In the genomic region with DNA sequence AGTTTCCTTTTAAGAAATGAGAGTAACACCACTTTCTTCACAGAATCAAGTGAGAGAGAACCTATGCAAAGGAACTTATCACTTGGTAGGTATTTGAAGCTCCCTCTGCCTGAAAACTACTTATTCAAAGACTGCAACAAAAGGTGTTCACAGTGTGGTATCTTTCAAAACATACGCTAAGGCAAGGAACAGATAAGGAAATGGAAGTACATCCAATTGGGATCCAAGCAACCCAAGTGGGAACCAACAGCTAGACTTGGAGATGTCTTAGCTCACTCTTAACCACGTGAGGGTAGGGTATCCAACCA, we compare ENCODE assay signal across 9 cellular contexts. TPM values are rescaled to one million over a fixed set of nuclear protein-coding genes. Genes with fewer than 3 reads are reported as not detected.
A peak's percentile ranks its signal among the peaks of the same experiment; 100 is the strongest.
DNase-seq lines count a peak whose midpoint lies in the region; ATAC-seq lines count a peak whose summit lies in the region.
"Had no signal": no experiment of that assay in that cellular context is flagged by ENCODE, and none has a peak within 500 bp of the region (broad histone marks: within the 10 kb centered on the region; RNA-seq: fewer than 3 reads in every experiment).

No MANE protein-coding gene starts in this region.

- H3K4me3 Mint-ChIP-seq in CD8-positive, alpha-beta memory T cell, result peak overlapping the region; percentile 53 to 91 (median 78)
- peak overlapping the region; percentile 76 for H3K4me3 Mint-ChIP-seq in dendritic cell treated with granulocyte-macrophage colony-stimulating factor and Interleukin-4, amounts not matched to agents 40 ng/mL and 50 ng/mL, for 4 days

- no peaks in the 10 kb centered on the region for H3K9me3 ChIP-seq in CD8-positive, alpha-beta memory T cell (ENCODE audit: low read length)
- no peaks in the 10 kb centered on the region for H3K9me3 ChIP-seq in neuron (ENCODE audit: low read length)

- no peak overlapping the region for H3K27ac ChIP-seq in CD8-positive, alpha-beta memory T cell (ENCODE audit: low read depth, low read length)

- H3K36me3 Mint-ChIP-seq in CD8-positive, alpha-beta memory T cell, result peaks cover 0 to 3% (median 0%) of the 10 kb centered on the region in 3 donors
- no peaks in the 10 kb centered on the region for H3K36me3 Mint-ChIP-seq in dendritic cell treated with granulocyte-macrophage colony-stimulating factor and Interleukin-4, amounts not matched to agents 40 ng/mL and 50 ng/mL, for 4 days (ENCODE audit: low read depth)

- peaks cover 7 to 21% (median 16%) of the 10 kb centered on the region in 3 donors for H3K4me1 Mint-ChIP-seq in CD8-positive, alpha-beta memory T cell
- H3K4me1 Mint-ChIP-seq in dendritic cell treated with granulocyte-macrophage colony-stimulating factor and Interleukin-4, amounts not matched to agents 40 ng/mL and 50 ng/mL, for 4 days (ENCODE audit: low read depth), result peaks cover 11% of the 10 kb centered on the region

- peaks cover 29% of the 10 kb centered on the region for H3K27me3 ChIP-seq in CD8-positive, alpha-beta memory T cell (ENCODE audit: insufficient read depth, low read length, poor library complexity, severe bottlenecking)
- H3K27me3 ChIP-seq in neuron (ENCODE audit: insufficient read depth, low read length), result no peaks in the 10 kb centered on the region

- intact Hi-C loops in dendritic cell treated with granulocyte-macrophage colony-stimulating factor and Interleukin-4, amounts not matched to agents 40 ng/mL and 50 ng/mL, for 4 days (cut with micrococcal nuclease), result no loop called here

- H3K4me3 ChIP-seq in CD8-positive, alpha-beta memory T cell (ENCODE audit: low read length), result peak overlapping the region; percentile 69
- H3K4me3 ChIP-seq in Jurkat, Clone E6-1 (ENCODE audit: low read length), result peak overlapping the region; percentile 17
- H3K4me3 ChIP-seq in neuron (ENCODE audit: low read length), result peak overlapping the region; percentile 33

- ATAC-seq in GM18870 (IDR thresholded peaks at IDR 0.05; ENCODE audit: unreplicated experiment), result no peak

- no peak for DNase-seq in CD8-positive, alpha-beta memory T cell
- no peak for DNase-seq in Jurkat, Clone E6-1 (ENCODE audit: low read depth, low spot score)
- DNase-seq in NCI-H2029 (lab: John Stamatoyannopoulos, UW) (no peak), OCI-M2 (lab: John Stamatoyannopoulos, UW; ENCODE audit: unreplicated experiment) (no peak), putamen (ENCODE audit: low spot score) (no peak)
- DNase-seq: Kasumi-1 had no signal

- CTCF ChIA-PET in CD8-positive, alpha-beta memory T cell (lab: Charles Lee), result no interaction called here

- H3K27ac Mint-ChIP-seq in CD8-positive, alpha-beta memory T cell, result peak overlapping the region in 1 of 8 donors; percentile 11
- no peak overlapping the region for H3K27ac Mint-ChIP-seq in dendritic cell treated with granulocyte-macrophage colony-stimulating factor and Interleukin-4, amounts not matched to agents 40 ng/mL and 50 ng/mL, for 4 days

- H3K4me1 ChIP-seq in CD8-positive, alpha-beta memory T cell (ENCODE audit: insufficient read depth, low read length), result peaks cover 12% of the 10 kb centered on the region
- peaks cover 13% of the 10 kb centered on the region for H3K4me1 ChIP-seq in neuron (ENCODE audit: insufficient read depth, low read length)

- H3K27me3 Mint-ChIP-seq in CD8-positive, alpha-beta memory T cell, result peaks cover 43 to 57% of the 10 kb centered on the region in 2 donors
- H3K27me3 Mint-ChIP-seq in dendritic cell treated with granulocyte-macrophage colony-stimulating factor and Interleukin-4, amounts not matched to agents 40 ng/mL and 50 ng/mL, for 4 days, result peaks cover 72% of the 10 kb centered on the region

- peaks cover 0 to 2% (median 0%) of the 10 kb centered on the region in 5 donors for H3K9me3 Mint-ChIP-seq in CD8-positive, alpha-beta memory T cell
- no peaks in the 10 kb centered on the region for H3K9me3 Mint-ChIP-seq in dendritic cell treated with granulocyte-macrophage colony-stimulating factor and Interleukin-4, amounts not matched to agents 40 ng/mL and 50 ng/mL, for 4 days

- no peaks in the 10 kb centered on the region for H3K36me3 ChIP-seq in CD8-positive, alpha-beta memory T cell (ENCODE audit: insufficient read depth, low read length)
- H3K36me3 ChIP-seq in neuron (ENCODE audit: insufficient read depth, low read length), result no peaks in the 10 kb centered on the region

- H2AFZ ChIP-seq in neuron (ENCODE audit: low read depth, low read length), result no peak overlapping the region

- POLR2A ChIA-PET in CD8-positive, alpha-beta memory T cell (lab: Charles Lee), result no interaction called here

RNA-seq across cellular contexts. Expression of a gene that starts 0.4 kb away (rescaled TPM):
- total RNA-seq in CD8-positive, alpha-beta memory T cell, result not detected
- 0.05 TPM for polyA plus RNA-seq in CD8-positive, alpha-beta memory T cell
- 4.3 TPM for polyA plus RNA-seq in Jurkat, Clone E6-1 (2012; ENCODE audit: insufficient read depth, insufficient read length)

Comparison
In these comparisons a context has a peak if more than half of its experiments do, and no peak if none do; other contexts are left out.
1. H3K4me3 ChIP-seq: peak in every context shown above with its lines; median percentile 69 in CD8-positive, alpha-beta memory T cell; 33 in neuron; 17 in Jurkat, Clone E6-1.